ENCODE assay signal across 10 cellular contexts in the genomic region with DNA sequence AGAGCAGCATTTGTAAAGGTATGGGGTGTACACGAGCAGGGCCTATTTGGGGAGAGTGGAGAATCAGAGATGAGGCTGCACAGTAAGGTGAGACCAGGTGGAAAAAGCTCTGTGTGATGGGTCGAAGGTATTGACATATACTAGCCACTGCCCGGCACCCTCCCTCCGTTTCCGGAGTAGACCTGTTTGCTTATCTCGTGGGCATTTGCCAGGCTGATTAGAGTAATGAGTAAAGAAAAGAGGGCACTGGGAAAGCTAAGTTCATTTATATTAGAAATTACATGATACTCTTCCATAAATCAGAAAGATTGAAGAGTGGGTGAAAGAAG. TPM values are rescaled to one million over a fixed set of nuclear protein-coding genes. Genes with fewer than 3 reads are reported as not detected.
DNase-seq lines count a peak whose midpoint lies in the region; ATAC-seq and TF ChIP-seq lines count a peak whose summit lies in the region.
"Had no signal": no experiment of that assay in that cellular context is flagged by ENCODE, and none has a peak within 500 bp of the region (broad histone marks: within the 10 kb centered on the region; RNA-seq: fewer than 3 reads in every experiment).

No MANE protein-coding gene starts in this region.

- H3K9me3 Mint-ChIP-seq in activated CD4-positive, alpha-beta T cell treated with anti-CD3 and anti-CD28 coated beads for 36 hours (ENCODE audit: low read depth) = no peaks in the 10 kb centered on the region

- peaks cover 10% of the 10 kb centered on the region for H3K4me1 Mint-ChIP-seq in activated CD4-positive, alpha-beta T cell treated with anti-CD3 and anti-CD28 coated beads for 36 hours

- H3K27ac ChIP-seq in lung (ENCODE audit: low read depth in 1 of 2, low read length in 1 of 2) (peak overlapping the region in 1 of 2 donors; percentile 91), suprapubic skin (peak overlapping the region; percentile 91)
- H3K27ac ChIP-seq: WERI-Rb-1 had no signal

- H3K36me3 Mint-ChIP-seq in activated CD4-positive, alpha-beta T cell treated with anti-CD3 and anti-CD28 coated beads for 36 hours (ENCODE audit: low read depth) = no peaks in the 10 kb centered on the region

- DNase-seq in activated CD4-positive, alpha-beta T cell treated with anti-CD3 and anti-CD28 coated beads for 36 hours = no peak
- no peak for DNase-seq in activated CD4-positive, alpha-beta T cell treated with anti-CD3 and anti-CD28 coated beads, Interleukin-2, amount 50 U/mL, for 4 hours
- DNase-seq in astrocyte of the cerebellum (ENCODE audit: low read depth) (no peak), lung (ENCODE audit: low spot score) (no peak), suprapubic skin (ENCODE audit: low spot score in 2 of 2) (no peak), GF-D8 (lab: John Stamatoyannopoulos, UW) (no peak), T-helper 9 cell (no peak), BE2C (no peak)
- DNase-seq: occipital lobe, WERI-Rb-1 had no signal

- H3K27ac Mint-ChIP-seq in activated CD4-positive, alpha-beta T cell treated with anti-CD3 and anti-CD28 coated beads for 36 hours = peak overlapping the region; percentile 18

- H3K9me3 ChIP-seq in lung (ENCODE audit: control insufficient read depth in 2 of 2, insufficient read depth in 1 of 2, low read length in 1 of 2) (no peaks in the 10 kb centered on the region), suprapubic skin (no peaks in the 10 kb centered on the region), BE2C (no peaks in the 10 kb centered on the region)

- TF ChIP-seq CTCF in astrocyte of the cerebellum (IDR thresholded peaks at IDR 0.05; ENCODE audit: low read depth, low read length, missing control alignments) (no peak), lung (IDR thresholded peaks at IDR 0.05; ENCODE audit: control extremely low read depth, extremely low read depth) (no peak), suprapubic skin (IDR thresholded peaks at IDR 0.05) (no peak), BE2C (IDR thresholded peaks at IDR 0.05; ENCODE audit: low read depth, low read length) (no peak)

- no peaks in the 10 kb centered on the region for H3K27me3 Mint-ChIP-seq in activated CD4-positive, alpha-beta T cell treated with anti-CD3 and anti-CD28 coated beads for 36 hours

- H3K36me3 ChIP-seq in lung (ENCODE audit: control insufficient read depth in 2 of 2, insufficient read depth in 2 of 2, low read length in 2 of 2) (peaks cover 0 to 3% of the 10 kb centered on the region in 2 donors), suprapubic skin (no peaks in the 10 kb centered on the region), BE2C (no peaks in the 10 kb centered on the region)
- H3K36me3 ChIP-seq: WERI-Rb-1 had no signal

- POLR2A ChIA-PET in activated CD4-positive, alpha-beta T cell treated with anti-CD3 and anti-CD28 coated beads for 36 hours (lab: Charles Lee) = no interaction called here

- TF ChIP-seq EP300 in suprapubic skin (IDR thresholded peaks at IDR 0.05) = no peak

- ATAC-seq in activated CD4-positive, alpha-beta T cell treated with anti-CD3 and anti-CD28 coated beads for 36 hours = no peak
- ATAC-seq in lung (ENCODE audit: insufficient read depth, low FRiP score) = no peak

- no peaks in the 10 kb centered on the region for H3K27me3 ChIP-seq in lung (ENCODE audit: control insufficient read depth, insufficient read depth)
- H3K27me3 ChIP-seq in suprapubic skin = no peaks in the 10 kb centered on the region
- no peaks in the 10 kb centered on the region for H3K27me3 ChIP-seq in BE2C

- in situ Hi-C loops in astrocyte of the cerebellum (cut with HindIII; ENCODE audit: low sequenced_read_pairs) = no loop called here

- 65 to 81% methylated on average over 6 of the region's 6 CpGs for WGBS in lung, 2 donors
- WGBS in suprapubic skin = 66% methylated on average over 6 of the region's 6 CpGs

- peak overlapping the region; percentile 16 for H3K4me3 ChIP-seq in astrocyte of the cerebellum (ENCODE audit: low read depth, low read length)
- peak overlapping the region; percentile 8 for H3K4me3 ChIP-seq in lung
- peak overlapping the region; percentile 33 for H3K4me3 ChIP-seq in suprapubic skin
- H3K4me3 ChIP-seq in BE2C (ENCODE audit: low read depth, low read length) = no peak overlapping the region

- TF ChIP-seq POLR2A in suprapubic skin (IDR thresholded peaks at IDR 0.05) = no peak

- CTCF ChIA-PET in activated CD4-positive, alpha-beta T cell treated with anti-CD3 and anti-CD28 coated beads for 36 hours (lab: Charles Lee) = interaction anchor here (0.5 to 1.3 kb wide), 3 partner anchors 15 to 166 kb away, joined by 3 read pairs; no protein-coding TSS in a partner anchor

- H3K4me1 ChIP-seq in lung (ENCODE audit: control insufficient read depth in 2 of 2, insufficient read depth in 2 of 2, low read length in 2 of 2) = peaks cover 0 to 3% of the 10 kb centered on the region in 2 donors
- peaks cover 46% of the 10 kb centered on the region for H3K4me1 ChIP-seq in suprapubic skin
- H3K4me1 ChIP-seq in BE2C = no peaks in the 10 kb centered on the region

- intact Hi-C loops in activated CD4-positive, alpha-beta T cell treated with anti-CD3 and anti-CD28 coated beads for 36 hours (cut with DNase I, micrococcal nuclease) = no loop called here

- H3K4me3 Mint-ChIP-seq in activated CD4-positive, alpha-beta T cell treated with anti-CD3 and anti-CD28 coated beads for 36 hours = no peak overlapping the region

RNA-seq across cellular contexts. Expression of gene ATG7, which starts 46.2 kb away (rescaled TPM):
- 10 to 100 TPM; 31.6 to 34.5 TPM for total RNA-seq in activated CD4-positive, alpha-beta T cell treated with anti-CD3 and anti-CD28 coated beads for 36 hours
- total RNA-seq in lung (10 to 100 TPM; 62.3 to 72.0 TPM), suprapubic skin (100 to 1,000 TPM in 1 of 4 donors, 10 to 100 TPM in 3; 49.4 to 145 (median 82.1) TPM)
- 10 to 100 TPM; 11.2 to 44.2 TPM for polyA plus RNA-seq in lung
- 7.4 TPM for polyA plus RNA-seq in BE2C (2012; ENCODE audit: insufficient read depth, insufficient read length, low read depth)
